In the genomic region with DNA sequence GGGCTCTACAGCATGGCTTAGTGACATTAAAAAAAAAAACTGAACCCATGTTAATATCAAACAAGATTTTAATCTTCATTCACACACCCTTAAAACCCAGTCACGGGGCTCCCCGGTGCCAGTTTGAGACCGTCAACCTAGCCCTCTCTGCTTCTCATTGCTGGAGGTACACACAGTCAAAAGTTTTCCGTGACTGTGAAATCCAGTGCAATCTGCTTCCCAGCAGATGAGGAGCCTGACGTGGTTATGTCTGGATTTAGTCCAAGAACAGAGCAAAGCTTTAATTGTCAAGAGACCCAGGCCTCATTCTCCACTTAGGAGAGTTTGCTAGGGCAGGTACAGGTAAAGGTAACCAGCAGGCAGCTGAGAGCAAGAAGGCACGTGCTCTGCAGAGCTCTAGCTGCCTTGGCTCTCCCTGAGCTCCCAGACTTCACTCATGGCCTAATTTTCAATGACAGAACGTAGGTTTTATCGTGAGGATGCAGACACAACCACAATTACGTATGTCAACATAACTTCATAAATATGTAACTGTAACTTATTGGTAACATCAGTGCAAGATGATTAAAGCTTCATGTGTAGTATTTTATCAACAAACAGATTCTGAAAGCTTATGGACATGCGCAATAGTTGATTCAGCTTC, we compare ENCODE assay signal across 1 cellular context.
TF ChIP-seq lines count a peak whose summit lies in the region.

No MANE protein-coding gene starts in this region.

TF ChIP-seq in K562, 482 proteins besides CTCF, POLR2A, EP300 and RAD21 (continued from another document and continues in another):
- TF ChIP-seq, protein P1, sequence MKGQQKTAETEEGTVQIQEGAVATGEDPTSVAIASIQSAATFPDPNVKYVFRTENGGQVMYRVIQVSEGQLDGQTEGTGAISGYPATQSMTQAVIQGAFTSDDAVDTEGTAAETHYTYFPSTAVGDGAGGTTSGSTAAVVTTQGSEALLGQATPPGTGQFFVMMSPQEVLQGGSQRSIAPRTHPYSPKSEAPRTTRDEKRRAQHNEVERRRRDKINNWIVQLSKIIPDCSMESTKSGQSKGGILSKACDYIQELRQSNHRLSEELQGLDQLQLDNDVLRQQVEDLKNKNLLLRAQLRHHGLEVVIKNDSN (CRISPR knock-in tag; IDR thresholded peaks at IDR 0.05) = peak; percentile 64
- TF ChIP-seq CEBPG (CRISPR knock-in tag; IDR thresholded peaks at IDR 0.05) (peak; percentile 65; the same call in 1 of the 2 replicates), CEBPG (tag; conservative IDR thresholded peaks at IDR 0.05 in 1 of 2, IDR thresholded peaks at IDR 0.05 in 1 of 2) (peak in 1 of 2 experiments; percentile 76; a peak in 2 of 4 replicates), SMARCA4 (IDR thresholded peaks at IDR 0.05) (peak; percentile 65; the same call in 1 of the 2 replicates), JUND (IDR thresholded peaks at IDR 0.05; ENCODE audit: borderline replicate concordance, low read depth, low read length) (peak; percentile 16; the same call in 1 of the 2 replicates), JUND (tag; IDR thresholded peaks at IDR 0.05; ENCODE audit: borderline replicate concordance, low read depth, low read length) (no peak; the same call in 2 of the 3 replicates), CBFA2T3 (IDR thresholded peaks at IDR 0.05) (peak; percentile 81), SMARCE1 (IDR thresholded peaks at IDR 0.05) (peak; percentile 55; the same call in 1 of the 2 replicates), FOSL1 (tag; conservative IDR thresholded peaks at IDR 0.05) (peak; percentile 37), ZEB2 (IDR thresholded peaks at IDR 0.05) (peak; percentile 90), CEBPB (tag; IDR thresholded peaks at IDR 0.05) (peak; percentile 32; the same call in 1 of the 2 replicates), RCOR1 (IDR thresholded peaks at IDR 0.05; ENCODE audit: borderline replicate concordance in 1 of 2, low read depth in 2 of 2, low read length in 2 of 2) (0 out of 4 replicates have a peak, but pooled peaks of 1 of the 2 experiments have one; percentile 20), ELF1 (tag; IDR thresholded peaks at IDR 0.05) (no peak), TCF7L2 (IDR thresholded peaks at IDR 0.05; ENCODE audit: low read depth, low read length) (no peak), FOXM1 (IDR thresholded peaks at IDR 0.05; ENCODE audit: low read depth) (peak; percentile 54; the same call in 1 of the 2 replicates), FOXM1 (CRISPR knock-in tag; IDR thresholded peaks at IDR 0.05; ENCODE audit: low read depth) (no peak), ATF7 (IDR thresholded peaks at IDR 0.05) (peak; percentile 76), ZNF717 (CRISPR knock-in tag; IDR thresholded peaks at IDR 0.05) (no peak), HDAC2 (IDR thresholded peaks at IDR 0.05) (peak; percentile 23; the same call in 1 of the 2 replicates), BHLHE40 (IDR thresholded peaks at IDR 0.05; ENCODE audit: low read length) (peak; percentile 90), EZH2 (IDR thresholded peaks at IDR 0.05; ENCODE audit: borderline replicate concordance, low read depth, low read length) (no peak), RAD51 (IDR thresholded peaks at IDR 0.05; ENCODE audit: borderline replicate concordance, low read depth) (0 out of 2 replicates have a peak, but pooled peaks have one; percentile 17), NCOA1 (IDR thresholded peaks at IDR 0.05; ENCODE audit: low read depth) (no peak), CBX3 (IDR thresholded peaks at IDR 0.05; ENCODE audit: borderline replicate concordance in 1 of 2, low read length in 2 of 2) (peak in 1 of 2 experiments; percentile 27; a peak in 1 of 3 replicates)
- TF ChIP-seq, protein P2, sequence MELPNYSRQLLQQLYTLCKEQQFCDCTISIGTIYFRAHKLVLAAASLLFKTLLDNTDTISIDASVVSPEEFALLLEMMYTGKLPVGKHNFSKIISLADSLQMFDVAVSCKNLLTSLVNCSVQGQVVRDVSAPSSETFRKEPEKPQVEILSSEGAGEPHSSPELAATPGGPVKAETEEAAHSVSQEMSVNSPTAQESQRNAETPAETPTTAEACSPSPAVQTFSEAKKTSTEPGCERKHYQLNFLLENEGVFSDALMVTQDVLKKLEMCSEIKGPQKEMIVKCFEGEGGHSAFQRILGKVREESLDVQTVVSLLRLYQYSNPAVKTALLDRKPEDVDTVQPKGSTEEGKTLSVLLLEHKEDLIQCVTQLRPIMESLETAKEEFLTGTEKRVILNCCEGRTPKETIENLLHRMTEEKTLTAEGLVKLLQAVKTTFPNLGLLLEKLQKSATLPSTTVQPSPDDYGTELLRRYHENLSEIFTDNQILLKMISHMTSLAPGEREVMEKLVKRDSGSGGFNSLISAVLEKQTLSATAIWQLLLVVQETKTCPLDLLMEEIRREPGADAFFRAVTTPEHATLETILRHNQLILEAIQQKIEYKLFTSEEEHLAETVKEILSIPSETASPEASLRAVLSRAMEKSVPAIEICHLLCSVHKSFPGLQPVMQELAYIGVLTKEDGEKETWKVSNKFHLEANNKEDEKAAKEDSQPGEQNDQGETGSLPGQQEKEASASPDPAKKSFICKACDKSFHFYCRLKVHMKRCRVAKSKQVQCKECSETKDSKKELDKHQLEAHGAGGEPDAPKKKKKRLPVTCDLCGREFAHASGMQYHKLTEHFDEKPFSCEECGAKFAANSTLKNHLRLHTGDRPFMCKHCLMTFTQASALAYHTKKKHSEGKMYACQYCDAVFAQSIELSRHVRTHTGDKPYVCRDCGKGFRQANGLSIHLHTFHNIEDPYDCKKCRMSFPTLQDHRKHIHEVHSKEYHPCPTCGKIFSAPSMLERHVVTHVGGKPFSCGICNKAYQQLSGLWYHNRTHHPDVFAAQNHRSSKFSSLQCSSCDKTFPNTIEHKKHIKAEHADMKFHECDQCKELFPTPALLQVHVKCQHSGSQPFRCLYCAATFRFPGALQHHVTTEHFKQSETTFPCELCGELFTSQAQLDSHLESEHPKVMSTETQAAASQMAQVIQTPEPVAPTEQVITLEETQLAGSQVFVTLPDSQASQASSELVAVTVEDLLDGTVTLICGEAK (IDR thresholded peaks at IDR 0.05) = peak; percentile 50; the same call in 1 of the 2 replicates
- TF ChIP-seq, protein P2 (CRISPR knock-in tag; IDR thresholded peaks at IDR 0.05) = no peak
- TF ChIP-seq, protein P3, sequence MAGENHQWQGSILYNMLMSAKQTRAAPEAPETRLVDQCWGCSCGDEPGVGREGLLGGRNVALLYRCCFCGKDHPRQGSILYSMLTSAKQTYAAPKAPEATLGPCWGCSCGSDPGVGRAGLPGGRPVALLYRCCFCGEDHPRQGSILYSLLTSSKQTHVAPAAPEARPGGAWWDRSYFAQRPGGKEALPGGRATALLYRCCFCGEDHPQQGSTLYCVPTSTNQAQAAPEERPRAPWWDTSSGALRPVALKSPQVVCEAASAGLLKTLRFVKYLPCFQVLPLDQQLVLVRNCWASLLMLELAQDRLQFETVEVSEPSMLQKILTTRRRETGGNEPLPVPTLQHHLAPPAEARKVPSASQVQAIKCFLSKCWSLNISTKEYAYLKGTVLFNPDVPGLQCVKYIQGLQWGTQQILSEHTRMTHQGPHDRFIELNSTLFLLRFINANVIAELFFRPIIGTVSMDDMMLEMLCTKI (IDR thresholded peaks at IDR 0.05; ENCODE audit: partially characterized antibody) = no peak
- TF ChIP-seq, protein P4, sequence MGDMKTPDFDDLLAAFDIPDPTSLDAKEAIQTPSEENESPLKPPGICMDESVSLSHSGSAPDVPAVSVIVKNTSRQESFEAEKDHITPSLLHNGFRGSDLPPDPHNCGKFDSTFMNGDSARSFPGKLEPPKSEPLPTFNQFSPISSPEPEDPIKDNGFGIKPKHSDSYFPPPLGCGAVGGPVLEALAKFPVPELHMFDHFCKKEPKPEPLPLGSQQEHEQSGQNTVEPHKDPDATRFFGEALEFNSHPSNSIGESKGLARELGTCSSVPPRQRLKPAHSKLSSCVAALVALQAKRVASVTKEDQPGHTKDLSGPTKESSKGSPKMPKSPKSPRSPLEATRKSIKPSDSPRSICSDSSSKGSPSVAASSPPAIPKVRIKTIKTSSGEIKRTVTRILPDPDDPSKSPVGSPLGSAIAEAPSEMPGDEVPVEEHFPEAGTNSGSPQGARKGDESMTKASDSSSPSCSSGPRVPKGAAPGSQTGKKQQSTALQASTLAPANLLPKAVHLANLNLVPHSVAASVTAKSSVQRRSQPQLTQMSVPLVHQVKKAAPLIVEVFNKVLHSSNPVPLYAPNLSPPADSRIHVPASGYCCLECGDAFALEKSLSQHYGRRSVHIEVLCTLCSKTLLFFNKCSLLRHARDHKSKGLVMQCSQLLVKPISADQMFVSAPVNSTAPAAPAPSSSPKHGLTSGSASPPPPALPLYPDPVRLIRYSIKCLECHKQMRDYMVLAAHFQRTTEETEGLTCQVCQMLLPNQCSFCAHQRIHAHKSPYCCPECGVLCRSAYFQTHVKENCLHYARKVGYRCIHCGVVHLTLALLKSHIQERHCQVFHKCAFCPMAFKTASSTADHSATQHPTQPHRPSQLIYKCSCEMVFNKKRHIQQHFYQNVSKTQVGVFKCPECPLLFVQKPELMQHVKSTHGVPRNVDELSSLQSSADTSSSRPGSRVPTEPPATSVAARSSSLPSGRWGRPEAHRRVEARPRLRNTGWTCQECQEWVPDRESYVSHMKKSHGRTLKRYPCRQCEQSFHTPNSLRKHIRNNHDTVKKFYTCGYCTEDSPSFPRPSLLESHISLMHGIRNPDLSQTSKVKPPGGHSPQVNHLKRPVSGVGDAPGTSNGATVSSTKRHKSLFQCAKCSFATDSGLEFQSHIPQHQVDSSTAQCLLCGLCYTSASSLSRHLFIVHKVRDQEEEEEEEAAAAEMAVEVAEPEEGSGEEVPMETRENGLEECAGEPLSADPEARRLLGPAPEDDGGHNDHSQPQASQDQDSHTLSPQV (IDR thresholded peaks at IDR 0.05) = peak; percentile 45; the same call in 1 of the 2 replicates
- TF ChIP-seq, protein P5, sequence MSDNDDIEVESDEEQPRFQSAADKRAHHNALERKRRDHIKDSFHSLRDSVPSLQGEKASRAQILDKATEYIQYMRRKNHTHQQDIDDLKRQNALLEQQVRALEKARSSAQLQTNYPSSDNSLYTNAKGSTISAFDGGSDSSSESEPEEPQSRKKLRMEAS (CRISPR knock-in tag; IDR thresholded peaks at IDR 0.05) = peak; percentile 81
- TF ChIP-seq, protein P6, sequence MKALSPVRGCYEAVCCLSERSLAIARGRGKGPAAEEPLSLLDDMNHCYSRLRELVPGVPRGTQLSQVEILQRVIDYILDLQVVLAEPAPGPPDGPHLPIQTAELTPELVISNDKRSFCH (CRISPR knock-in tag; IDR thresholded peaks at IDR 0.05) = no peak
- TF ChIP-seq, protein P6 (tag; IDR thresholded peaks at IDR 0.05) = 0 out of 2 replicates have a peak, but pooled peaks have one; percentile 28
- TF ChIP-seq, protein P7, sequence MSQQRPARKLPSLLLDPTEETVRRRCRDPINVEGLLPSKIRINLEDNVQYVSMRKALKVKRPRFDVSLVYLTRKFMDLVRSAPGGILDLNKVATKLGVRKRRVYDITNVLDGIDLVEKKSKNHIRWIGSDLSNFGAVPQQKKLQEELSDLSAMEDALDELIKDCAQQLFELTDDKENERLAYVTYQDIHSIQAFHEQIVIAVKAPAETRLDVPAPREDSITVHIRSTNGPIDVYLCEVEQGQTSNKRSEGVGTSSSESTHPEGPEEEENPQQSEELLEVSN (IDR thresholded peaks at IDR 0.05; ENCODE audit: borderline replicate concordance in 1 of 2, extremely low read depth in 1 of 2, insufficient read depth in 1 of 2, insufficient read length in 1 of 2, low read depth in 1 of 2, low read length in 1 of 2, poor library complexity in 1 of 2, severe bottlenecking in 1 of 2) = peak in 1 of 2 experiments; percentile 67
